8 cellular contexts compared by ENCODE assay signal in the genomic region with DNA sequence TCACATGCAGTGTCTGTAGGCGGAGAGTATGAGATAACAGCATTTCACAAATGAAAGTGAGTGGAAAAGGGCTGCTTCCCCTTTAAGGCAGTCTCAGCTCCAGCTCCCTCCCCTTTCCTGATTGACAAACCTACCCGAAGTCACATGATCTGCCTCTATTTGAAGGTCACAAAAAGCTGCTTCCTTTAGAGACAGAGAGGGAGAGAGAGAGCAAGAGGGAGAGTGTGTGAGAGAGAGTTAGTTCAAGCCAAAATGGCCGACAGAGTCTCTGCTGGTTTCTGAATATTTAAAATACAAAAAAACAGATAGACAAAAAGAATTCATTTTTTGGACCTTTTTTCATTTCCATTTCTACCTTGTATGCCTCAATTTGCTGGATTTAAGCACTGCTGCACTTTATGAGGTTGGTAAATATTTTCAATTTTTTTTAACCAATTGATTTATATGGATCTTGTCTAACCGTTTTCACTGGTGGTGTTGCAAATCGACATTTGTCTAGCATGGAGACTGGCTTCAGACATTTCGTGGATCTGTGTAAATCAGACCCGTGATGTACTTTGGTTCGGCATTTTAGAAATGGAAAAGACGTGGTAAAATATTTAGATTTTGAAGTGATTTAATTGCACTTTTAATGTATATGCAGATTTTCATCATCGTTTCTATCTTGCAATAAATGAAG. TPM values are rescaled to one million over a fixed set of nuclear protein-coding genes. Genes with fewer than 3 reads are reported as not detected.
A peak's percentile ranks its signal among the peaks of the same experiment; 100 is the strongest.
DNase-seq lines count a peak whose midpoint lies in the region; TF ChIP-seq lines count a peak whose summit lies in the region.

A gene with protein sequence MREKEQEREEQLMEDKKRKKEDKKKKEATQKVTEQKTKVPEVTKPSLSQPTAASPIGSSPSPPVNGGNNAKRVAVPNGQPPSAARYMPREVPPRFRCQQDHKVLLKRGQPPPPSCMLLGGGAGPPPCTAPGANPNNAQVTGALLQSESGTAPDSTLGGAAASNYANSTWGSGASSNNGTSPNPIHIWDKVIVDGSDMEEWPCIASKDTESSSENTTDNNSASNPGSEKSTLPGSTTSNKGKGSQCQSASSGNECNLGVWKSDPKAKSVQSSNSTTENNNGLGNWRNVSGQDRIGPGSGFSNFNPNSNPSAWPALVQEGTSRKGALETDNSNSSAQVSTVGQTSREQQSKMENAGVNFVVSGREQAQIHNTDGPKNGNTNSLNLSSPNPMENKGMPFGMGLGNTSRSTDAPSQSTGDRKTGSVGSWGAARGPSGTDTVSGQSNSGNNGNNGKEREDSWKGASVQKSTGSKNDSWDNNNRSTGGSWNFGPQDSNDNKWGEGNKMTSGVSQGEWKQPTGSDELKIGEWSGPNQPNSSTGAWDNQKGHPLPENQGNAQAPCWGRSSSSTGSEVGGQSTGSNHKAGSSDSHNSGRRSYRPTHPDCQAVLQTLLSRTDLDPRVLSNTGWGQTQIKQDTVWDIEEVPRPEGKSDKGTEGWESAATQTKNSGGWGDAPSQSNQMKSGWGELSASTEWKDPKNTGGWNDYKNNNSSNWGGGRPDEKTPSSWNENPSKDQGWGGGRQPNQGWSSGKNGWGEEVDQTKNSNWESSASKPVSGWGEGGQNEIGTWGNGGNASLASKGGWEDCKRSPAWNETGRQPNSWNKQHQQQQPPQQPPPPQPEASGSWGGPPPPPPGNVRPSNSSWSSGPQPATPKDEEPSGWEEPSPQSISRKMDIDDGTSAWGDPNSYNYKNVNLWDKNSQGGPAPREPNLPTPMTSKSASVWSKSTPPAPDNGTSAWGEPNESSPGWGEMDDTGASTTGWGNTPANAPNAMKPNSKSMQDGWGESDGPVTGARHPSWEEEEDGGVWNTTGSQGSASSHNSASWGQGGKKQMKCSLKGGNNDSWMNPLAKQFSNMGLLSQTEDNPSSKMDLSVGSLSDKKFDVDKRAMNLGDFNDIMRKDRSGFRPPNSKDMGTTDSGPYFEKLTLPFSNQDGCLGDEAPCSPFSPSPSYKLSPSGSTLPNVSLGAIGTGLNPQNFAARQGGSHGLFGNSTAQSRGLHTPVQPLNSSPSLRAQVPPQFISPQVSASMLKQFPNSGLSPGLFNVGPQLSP (N-terminal part only) (plus strand): TSS at position 188 of the 679 bp plus-strand sequence. CDS start 211 bp downstream, at position 399.

- DNase-seq in ELF-1 (ENCODE audit: low read depth, low spot score), result peak; percentile 95
- peak; percentile 99 for DNase-seq in H4 (ENCODE audit: low spot score)
- DNase-seq in LoVo (ENCODE audit: low spot score), result peak; percentile 93
- DNase-seq in RWPE1 (ENCODE audit: low spot score), result peak; percentile 76
- peak; percentile 52 for DNase-seq in activated effector memory CD4-positive, alpha-beta T cell treated with Interleukin-2 at 50 U/mL for 16 hours
- peak; percentile 98 for DNase-seq in fibroblast of villous mesenchyme (ENCODE audit: low read depth)
- DNase-seq in nephron progenitor cell, result peak; percentile 51

- H3K4me1 Mint-ChIP-seq in nephron progenitor cell, result peaks cover 53% of the 10 kb centered on the region

- H3K9me3 Mint-ChIP-seq in nephron progenitor cell, result no peaks in the 10 kb centered on the region

- H3K4me3 ChIP-seq in fibroblast of villous mesenchyme (ENCODE audit: low read depth, low read length) (peak within 1 kb of the TSS; percentile 89), subcutaneous abdominal adipose tissue (ENCODE audit: low read depth in 1 of 5, low read length in 5 of 5) (peak within 1 kb of the TSS; percentile 70 to 92 (median 75))

- H3K36me3 Mint-ChIP-seq in nephron progenitor cell (ENCODE audit: low read depth), result peaks cover 4% of the 10 kb centered on the region

- H3K9me3 ChIP-seq in subcutaneous abdominal adipose tissue (ENCODE audit: control insufficient read depth in 5 of 5, low read length in 5 of 5), result no peaks in the 10 kb centered on the region

- H3K9ac ChIP-seq in subcutaneous abdominal adipose tissue (ENCODE audit: low read length in 5 of 5), result peak within 1 kb of the TSS; percentile 49 to 89 (median 73)

- no peaks in the 10 kb centered on the region for H3K27me3 Mint-ChIP-seq in nephron progenitor cell (ENCODE audit: low read depth, poor library complexity)

- H3K36me3 ChIP-seq in subcutaneous abdominal adipose tissue (ENCODE audit: control insufficient read depth in 5 of 5, insufficient read depth in 5 of 5, low read length in 5 of 5), result no peaks in the 10 kb centered on the region

- H3K4me3 Mint-ChIP-seq in nephron progenitor cell, result peak within 1 kb of the TSS; percentile 97

- H3K27ac ChIP-seq in RWPE1 (peak within 1 kb of the TSS; percentile 82), subcutaneous abdominal adipose tissue (ENCODE audit: low read depth, low read length) (peak within 1 kb of the TSS; percentile 77)

- H3K27ac Mint-ChIP-seq in nephron progenitor cell, result peak within 1 kb of the TSS; percentile 99

- H3K27me3 ChIP-seq in subcutaneous abdominal adipose tissue (ENCODE audit: control insufficient read depth in 5 of 5, insufficient read depth in 4 of 5, low read length in 5 of 5), result no peaks in the 10 kb centered on the region

- CTCF ChIA-PET in RWPE1 (lab: Yijun Ruan, JAX), result no interaction called here

- TF ChIP-seq CTCF in RWPE1 (conservative IDR thresholded peaks at IDR 0.05; ENCODE audit: low read depth) (no peak), fibroblast of villous mesenchyme (IDR thresholded peaks at IDR 0.05; ENCODE audit: insufficient read depth, low read depth, low read length) (no peak), nephron progenitor cell (IDR thresholded peaks at IDR 0.05) (no peak)

- H3K4me1 ChIP-seq in subcutaneous abdominal adipose tissue (ENCODE audit: control insufficient read depth in 5 of 5, insufficient read depth in 5 of 5, low read length in 5 of 5), result peaks cover 4 to 65% (median 52%) of the 10 kb centered on the region in 5 donors

- POLR2A ChIA-PET in RWPE1 (lab: Yijun Ruan, JAX; ENCODE audit: low non-redundant PET), result no interaction called here

RNA-seq across cellular contexts. Expression of the gene that starts here (rescaled TPM):
- total RNA-seq in H4 (2014; rRNA removed; shearing (Covaris generic)), result 14.8 and 26.4 TPM in 2 replicates
- total RNA-seq in fibroblast of villous mesenchyme, result 18.4 and 23.3 TPM in 2 replicates

Comparison
In these comparisons a context has a peak if more than half of its experiments do, and no peak if none do; other contexts are left out.
1. Peak in every context shown above with its lines: DNase-seq, H3K4me3 ChIP-seq and H3K27ac ChIP-seq.